8 cellular contexts compared by ENCODE assay signal in genomic region chr1:107829083-107829771, GRCh38.
DNase-seq lines count a peak whose midpoint lies in the region; ATAC-seq and TF ChIP-seq lines count a peak whose summit lies in the region.

No MANE protein-coding gene starts in this region.

- DNase-seq in DMS 273 (lab: John Stamatoyannopoulos, UW; ENCODE audit: unreplicated experiment) (peak; percentile 20), DMS 273 treated with DMSO at 0.1 percent for 48 hours (lab: John Stamatoyannopoulos, UW) (no peak), M059J (ENCODE audit: low read depth) (peak; percentile 9), retinal pigment epithelial cell (ENCODE audit: low read depth) (peak; percentile 2)
- peak; percentile 42 for DNase-seq in activated CD8-positive, alpha-beta T cell treated with anti-CD3 and anti-CD28 coated beads, Interleukin-2, amount 10 ng/mL, durations not matched to agents 7 days and 5 days
- no peak for DNase-seq in stimulated activated CD4-positive, alpha-beta T cell treated with anti-CD3 and anti-CD28 coated beads, Interleukin-4, amount 100 ng/mL, for 4 hours

- TF ChIP-seq CTCF in retinal pigment epithelial cell (conservative IDR thresholded peaks at IDR 0.05; ENCODE audit: low read depth, low read length) = no peak

- H3K4me3 ChIP-seq in retinal pigment epithelial cell (ENCODE audit: low read length) = no peak overlapping the region

- H3K27me3 Mint-ChIP-seq in activated CD8-positive, alpha-beta T cell treated with anti-CD3 and anti-CD28 coated beads, Interleukin-2, amount 10 ng/mL, durations not matched to agents 7 days and 5 days (ENCODE audit: low read depth) = no peaks in the 10 kb centered on the region

- CTCF ChIA-PET in activated CD8-positive, alpha-beta T cell treated with anti-CD3 and anti-CD28 coated beads, Interleukin-2, amount 10 ng/mL, durations not matched to agents 7 days and 5 days (lab: Charles Lee) = interaction anchor here (0.6 to 2.6 kb wide), 6 partner anchors 38 to 731 kb away, joined by 3 to 8 read pairs (median 4); partner anchors contain the start of gene EEIG2

- H3K36me3 Mint-ChIP-seq in activated CD8-positive, alpha-beta T cell treated with anti-CD3 and anti-CD28 coated beads, Interleukin-2, amount 10 ng/mL, durations not matched to agents 7 days and 5 days (ENCODE audit: low read depth) = peaks cover 16% of the 10 kb centered on the region

- peaks cover 48% of the 10 kb centered on the region for H3K4me1 Mint-ChIP-seq in activated CD8-positive, alpha-beta T cell treated with anti-CD3 and anti-CD28 coated beads, Interleukin-2, amount 10 ng/mL, durations not matched to agents 7 days and 5 days (ENCODE audit: low read depth)

- peak; percentile 91 for ATAC-seq in activated CD8-positive, alpha-beta T cell treated with anti-CD3 and anti-CD28 coated beads, Interleukin-2, amount 10 ng/mL, durations not matched to agents 7 days and 5 days
- no peak for ATAC-seq in HG02623 (IDR thresholded peaks at IDR 0.05; ENCODE audit: unreplicated experiment)
- ATAC-seq in GM19455 (IDR thresholded peaks at IDR 0.05; ENCODE audit: unreplicated experiment) = no peak

- POLR2A ChIA-PET in activated CD8-positive, alpha-beta T cell treated with anti-CD3 and anti-CD28 coated beads, Interleukin-2, amount 10 ng/mL, durations not matched to agents 7 days and 5 days (lab: Charles Lee) = interaction anchor here (1.3 kb wide), 1 partner anchor 135 kb away, joined by 4 read pairs; the partner anchor contains the start of gene VAV3

- H3K27ac Mint-ChIP-seq in activated CD8-positive, alpha-beta T cell treated with anti-CD3 and anti-CD28 coated beads, Interleukin-2, amount 10 ng/mL, durations not matched to agents 7 days and 5 days = peak overlapping the region; percentile 83

- H3K4me3 Mint-ChIP-seq in activated CD8-positive, alpha-beta T cell treated with anti-CD3 and anti-CD28 coated beads, Interleukin-2, amount 10 ng/mL, durations not matched to agents 7 days and 5 days = peak overlapping the region; percentile 63

- H3K9me3 Mint-ChIP-seq in activated CD8-positive, alpha-beta T cell treated with anti-CD3 and anti-CD28 coated beads, Interleukin-2, amount 10 ng/mL, durations not matched to agents 7 days and 5 days (ENCODE audit: insufficient read depth) = peaks cover 4% of the 10 kb centered on the region

Comparison
In these comparisons a context has a peak if more than half of its experiments do, and no peak if none do; other contexts are left out.
1. DNase-seq: peak in DMS 273 (single experiment), M059J (single experiment), activated CD8-positive, alpha-beta T cell treated with anti-CD3 and anti-CD28 coated beads, Interleukin-2, amount 10 ng/mL, durations not matched to agents 7 days and 5 days (single experiment) and retinal pigment epithelial cell (single experiment); none in DMS 273 treated with DMSO at 0.1 percent for 48 hours (single experiment) and stimulated activated CD4-positive, alpha-beta T cell treated with anti-CD3 and anti-CD28 coated beads, Interleukin-4, amount 100 ng/mL, for 4 hours (0 of 2).